ENCODE assay signal across 8 cellular contexts in genomic region chr18:80108739-80109675, GRCh38. TPM values are rescaled to one million over a fixed set of nuclear protein-coding genes. Genes with fewer than 3 reads are reported as not detected.
A peak's percentile ranks its signal among the peaks of the same experiment; 100 is the strongest.
DNase-seq lines count a peak whose midpoint lies in the region; ATAC-seq and TF ChIP-seq lines count a peak whose summit lies in the region.

Gene ADNP2, plus strand, starts transcription at chr18:80109262. Its CDS starts 8,281 bp downstream, at chr18:80117543.

- H3K27ac Mint-ChIP-seq in activated T-helper 2 cell treated with anti-CD3 and anti-CD28 coated beads, Interferon-gamma antibody, Interleukin-2, Interleukin-4, amounts not matched to agents 10 μg/mL and 5 μg/mL and 100 μg/mL, durations not matched to agents 14 hours and 24 hours and 36 hours: peak within 1 kb of the TSS; percentile 82
- H3K27ac Mint-ChIP-seq in nephron progenitor cell: peak within 1 kb of the TSS; percentile 97
- peak within 1 kb of the TSS; percentile 96 to 97 for H3K27ac Mint-ChIP-seq in stimulated activated naive CD8-positive, alpha-beta T cell treated with anti-CD3 and anti-CD28 coated beads, Interleukin-15, amount 100 ng/mL, for 72 hours

- H3K9me2 ChIP-seq in DOHH2 (replicated peaks; ENCODE audit: control insufficient read depth, low read length) (no peaks in the 10 kb centered on the region), Karpas-422 (replicated peaks; ENCODE audit: insufficient read depth, low read length) (no peaks in the 10 kb centered on the region)

- H4K20me1 ChIP-seq in DOHH2 (ENCODE audit: control insufficient read depth, insufficient read depth, low read depth, low read length): peaks cover 13% of the 10 kb centered on the region
- H4K20me1 ChIP-seq in Karpas-422 (ENCODE audit: insufficient read depth, low read depth, low read length): peaks cover 5% of the 10 kb centered on the region; the same call in 1 of the 2 replicates

- peak; percentile 90 for DNase-seq in Karpas-422
- DNase-seq in RWPE2 (ENCODE audit: low spot score): peak; percentile 92
- DNase-seq in activated T-helper 2 cell treated with anti-CD3 and anti-CD28 coated beads, Interferon-gamma antibody, Interleukin-2, Interleukin-4, amounts not matched to agents 10 μg/mL and 5 μg/mL and 100 μg/mL, durations not matched to agents 14 hours and 24 hours and 36 hours (ENCODE audit: low spot score): peak; percentile 80
- peak; percentile 93 for DNase-seq in fibroblast of the conjunctiva (ENCODE audit: low read depth)
- DNase-seq in nephron progenitor cell: peak; percentile 81
- peak; percentile 88 to 89 for DNase-seq in stimulated activated naive CD8-positive, alpha-beta T cell treated with anti-CD3 and anti-CD28 coated beads, Interleukin-15, amount 100 ng/mL, for 72 hours

- H3K9me3 Mint-ChIP-seq in activated T-helper 2 cell treated with anti-CD3 and anti-CD28 coated beads, Interferon-gamma antibody, Interleukin-2, Interleukin-4, amounts not matched to agents 10 μg/mL and 5 μg/mL and 100 μg/mL, durations not matched to agents 14 hours and 24 hours and 36 hours: no peaks in the 10 kb centered on the region
- peaks cover 3% of the 10 kb centered on the region for H3K9me3 Mint-ChIP-seq in nephron progenitor cell
- no peaks in the 10 kb centered on the region for H3K9me3 Mint-ChIP-seq in stimulated activated naive CD8-positive, alpha-beta T cell treated with anti-CD3 and anti-CD28 coated beads, Interleukin-15, amount 100 ng/mL, for 72 hours

- peak within 1 kb of the TSS; percentile 47; the same call in 1 of the 2 replicates for H2AFZ ChIP-seq in Karpas-422 (ENCODE audit: low read length)

- H3K4me3 ChIP-seq in DOHH2 (ENCODE audit: low read length) (peak within 1 kb of the TSS; percentile 85), Karpas-422 (ENCODE audit: low read length) (peak within 1 kb of the TSS; percentile 70), RWPE2 (ENCODE audit: severe bottlenecking) (peak within 1 kb of the TSS; percentile 96)

- no peaks in the 10 kb centered on the region for H3K27me3 Mint-ChIP-seq in activated T-helper 2 cell treated with anti-CD3 and anti-CD28 coated beads, Interferon-gamma antibody, Interleukin-2, Interleukin-4, amounts not matched to agents 10 μg/mL and 5 μg/mL and 100 μg/mL, durations not matched to agents 14 hours and 24 hours and 36 hours (ENCODE audit: low read depth)
- peaks cover 8% of the 10 kb centered on the region for H3K27me3 Mint-ChIP-seq in nephron progenitor cell (ENCODE audit: low read depth, poor library complexity)
- H3K27me3 Mint-ChIP-seq in stimulated activated naive CD8-positive, alpha-beta T cell treated with anti-CD3 and anti-CD28 coated beads, Interleukin-15, amount 100 ng/mL, for 72 hours: no peaks in the 10 kb centered on the region

- peak within 1 kb of the TSS; percentile 68 for H3K9ac ChIP-seq in Karpas-422 (ENCODE audit: low read length)

- H3K27ac ChIP-seq in DOHH2 (ENCODE audit: low read depth, low read length) (peak within 1 kb of the TSS; percentile 50), Karpas-422 (ENCODE audit: low read length) (no peak within 1 kb of the TSS), RWPE2 (ENCODE audit: poor library complexity, severe bottlenecking) (peak within 1 kb of the TSS; percentile 78)

- peak within 1 kb of the TSS; percentile 84 for H3K4me3 Mint-ChIP-seq in activated T-helper 2 cell treated with anti-CD3 and anti-CD28 coated beads, Interferon-gamma antibody, Interleukin-2, Interleukin-4, amounts not matched to agents 10 μg/mL and 5 μg/mL and 100 μg/mL, durations not matched to agents 14 hours and 24 hours and 36 hours (ENCODE audit: low read depth)
- H3K4me3 Mint-ChIP-seq in nephron progenitor cell: peak within 1 kb of the TSS; percentile 88
- peak within 1 kb of the TSS; percentile 76 to 81 for H3K4me3 Mint-ChIP-seq in stimulated activated naive CD8-positive, alpha-beta T cell treated with anti-CD3 and anti-CD28 coated beads, Interleukin-15, amount 100 ng/mL, for 72 hours

- peak within 1 kb of the TSS; percentile 86 for H3K4me2 ChIP-seq in DOHH2 (ENCODE audit: low read length)
- peak within 1 kb of the TSS; percentile 75 for H3K4me2 ChIP-seq in Karpas-422 (ENCODE audit: low read depth, low read length, poor library complexity, severe bottlenecking)

- H3K36me3 Mint-ChIP-seq in activated T-helper 2 cell treated with anti-CD3 and anti-CD28 coated beads, Interferon-gamma antibody, Interleukin-2, Interleukin-4, amounts not matched to agents 10 μg/mL and 5 μg/mL and 100 μg/mL, durations not matched to agents 14 hours and 24 hours and 36 hours (ENCODE audit: low read depth): peaks cover 22% of the 10 kb centered on the region
- peaks cover 10% of the 10 kb centered on the region for H3K36me3 Mint-ChIP-seq in nephron progenitor cell (ENCODE audit: low read depth)

- peaks cover 45% of the 10 kb centered on the region for H3K79me2 ChIP-seq in DOHH2 (ENCODE audit: control insufficient read depth, low read length)
- H3K79me2 ChIP-seq in Karpas-422 (ENCODE audit: low read length): peaks cover 43% of the 10 kb centered on the region

- H3K36me3 ChIP-seq in DOHH2 (ENCODE audit: control insufficient read depth, low read length): peaks cover 32% of the 10 kb centered on the region
- H3K36me3 ChIP-seq in Karpas-422 (ENCODE audit: insufficient read depth, low read length): no peaks in the 10 kb centered on the region
- peaks cover 19% of the 10 kb centered on the region for H3K36me3 ChIP-seq in RWPE2 (ENCODE audit: low read depth)

- H3K27me3 ChIP-seq in DOHH2 (ENCODE audit: control insufficient read depth, low read length) (no peaks in the 10 kb centered on the region), Karpas-422 (ENCODE audit: low read length) (no peaks in the 10 kb centered on the region), RWPE2 (ENCODE audit: insufficient read depth, poor library complexity, severe bottlenecking) (no peaks in the 10 kb centered on the region)

- ATAC-seq in GM21825 (IDR thresholded peaks at IDR 0.05; ENCODE audit: unreplicated experiment) (peak; percentile 58), RWPE2 (ENCODE audit: low read depth) (peak; percentile 86)
- ATAC-seq in stimulated activated naive CD8-positive, alpha-beta T cell treated with anti-CD3 and anti-CD28 coated beads, Interleukin-15, amount 100 ng/mL, for 72 hours: peak; percentile 88

- TF ChIP-seq CTCF in DOHH2 (IDR thresholded peaks at IDR 0.05; ENCODE audit: low read depth, low read length, poor library complexity, severe bottlenecking): no peak
- TF ChIP-seq CTCF in RWPE2 (IDR thresholded peaks at IDR 0.05; ENCODE audit: poor library complexity, severe bottlenecking): no peak
- TF ChIP-seq CTCF in nephron progenitor cell (IDR thresholded peaks at IDR 0.05): no peak

- H3F3A ChIP-seq in DOHH2 (ENCODE audit: control insufficient read depth, insufficient read depth): peaks cover 13% of the 10 kb centered on the region

- H3K9me3 ChIP-seq in DOHH2 (ENCODE audit: control insufficient read depth, insufficient read depth, low read length) (peaks cover 6% of the 10 kb centered on the region; the same call in 1 of the 2 replicates), Karpas-422 (ENCODE audit: low read length) (0 out of 2 replicates have a peak, but pooled peaks cover 3% of the 10 kb centered on the region), RWPE2 (ENCODE audit: severe bottlenecking) (no peaks in the 10 kb centered on the region)

- intact Hi-C loops in activated T-helper 2 cell treated with anti-CD3 and anti-CD28 coated beads, Interferon-gamma antibody, Interleukin-2, Interleukin-4, amounts not matched to agents 10 μg/mL and 5 μg/mL and 100 μg/mL, durations not matched to agents 14 hours and 24 hours and 36 hours (cut with micrococcal nuclease): loop anchor here (1.0 to 5.0 kb wide), 5 partner anchors 75 to 427 kb away; partner anchors contain the start of genes HSBP1L1, RBFA and TXNL4A

- H3K4me1 ChIP-seq in DOHH2 (ENCODE audit: control insufficient read depth, low read length) (peaks cover 40% of the 10 kb centered on the region), Karpas-422 (ENCODE audit: low read length) (peaks cover 16% of the 10 kb centered on the region), RWPE2 (ENCODE audit: insufficient read depth, poor library complexity, severe bottlenecking) (peaks cover 8% of the 10 kb centered on the region)

- H3K4me1 Mint-ChIP-seq in activated T-helper 2 cell treated with anti-CD3 and anti-CD28 coated beads, Interferon-gamma antibody, Interleukin-2, Interleukin-4, amounts not matched to agents 10 μg/mL and 5 μg/mL and 100 μg/mL, durations not matched to agents 14 hours and 24 hours and 36 hours (ENCODE audit: low read depth): peaks cover 34% of the 10 kb centered on the region
- H3K4me1 Mint-ChIP-seq in nephron progenitor cell: peaks cover 64% of the 10 kb centered on the region
- peaks cover 33% of the 10 kb centered on the region for H3K4me1 Mint-ChIP-seq in stimulated activated naive CD8-positive, alpha-beta T cell treated with anti-CD3 and anti-CD28 coated beads, Interleukin-15, amount 100 ng/mL, for 72 hours

RNA-seq across cellular contexts. Expression of gene ADNP2, which starts in this region (rescaled TPM):
- 11.5 and 15.5 TPM in 2 replicates for total RNA-seq in Karpas-422 (2014; rRNA removed; shearing (Covaris generic); ENCODE audit: low replicate concordance)
- total RNA-seq in activated T-helper 2 cell treated with anti-CD3 and anti-CD28 coated beads, Interferon-gamma antibody, Interleukin-2, Interleukin-4, amounts not matched to agents 10 μg/mL and 5 μg/mL and 100 μg/mL, durations not matched to agents 14 hours and 24 hours and 36 hours: 28.1 and 28.9 TPM in 2 replicates
